ENCODE assay signal across 17 cellular contexts in genomic region chr1:56356376-56356775, GRCh38.
DNase-seq lines count a peak whose midpoint lies in the region; ATAC-seq and TF ChIP-seq lines count a peak whose summit lies in the region.
"Had no signal": no experiment of that assay in that cellular context is flagged by ENCODE, and none has a peak within 500 bp of the region (broad histone marks: within the 10 kb centered on the region; RNA-seq: fewer than 3 reads in every experiment).

No MANE protein-coding gene starts in this region.

- H3K79me1 ChIP-seq in trophoblast cell (ENCODE audit: low read length) = peaks cover 6% of the 10 kb centered on the region

- H3K79me2 ChIP-seq in trophoblast cell (ENCODE audit: control insufficient read depth, insufficient read depth, low read length, poor library complexity) (no peaks in the 10 kb centered on the region), smooth muscle cell (ENCODE audit: low read depth) (no peaks in the 10 kb centered on the region)

- DNase-seq in cardiac muscle cell (ENCODE audit: low read depth in 1 of 2, low spot score in 1 of 2) = no peak
- DNase-seq in cardiac septum (ENCODE audit: low spot score) = no peak
- no peak for DNase-seq in right atrium auricular region (ENCODE audit: low spot score)
- DNase-seq in left ventricle myocardium superior = no peak
- DNase-seq in trophoblast cell = peak; percentile 65 to 83
- DNase-seq in smooth muscle cell (lab: John Stamatoyannopoulos, UW; ENCODE audit: unreplicated experiment) = no peak
- no peak for DNase-seq in SW 1271 (lab: John Stamatoyannopoulos, UW)
- DNase-seq in AML-193 (lab: John Stamatoyannopoulos, UW) = no peak
- DNase-seq: Calu3; CD4-positive, alpha-beta memory T cell; DMS79 treated with DMSO at 0.1 percent for 48 hours; GF-D8; GOT3; H9 had no signal

- no CpG with 5 or more reads among the region's 7 CpGs for WGBS in trophoblast cell (ENCODE audit: extremely low coverage, insufficient coverage, insufficient read length)
- whole genome bisulfite sequencing in smooth muscle cell (ENCODE audit: low lambda C conversion rate) = 78% methylated on average over 7 of the region's 7 CpGs

- H3K4me3 ChIP-seq in cardiac muscle cell (no peak overlapping the region), right atrium auricular region (no peak overlapping the region), trophoblast cell (ENCODE audit: low read depth, low read length) (no peak overlapping the region), smooth muscle cell (no peak overlapping the region)
- H3K4me3 ChIP-seq: A549, BLaER1 had no signal

- H3K27me3 ChIP-seq in cardiac muscle cell (no peaks in the 10 kb centered on the region), right atrium auricular region (no peaks in the 10 kb centered on the region), trophoblast cell (ENCODE audit: insufficient read depth, low read length) (no peaks in the 10 kb centered on the region), smooth muscle cell (ENCODE audit: low read depth) (no peaks in the 10 kb centered on the region)
- H3K27me3 ChIP-seq: BLaER1 had no signal

- H3K4me1 ChIP-seq in cardiac muscle cell (ENCODE audit: low read depth) (peaks cover 38% of the 10 kb centered on the region), right atrium auricular region (peaks cover 0 to 37% of the 10 kb centered on the region in 2 donors), trophoblast cell (ENCODE audit: control insufficient read depth in 1 of 2, insufficient read depth in 2 of 2, low read length in 2 of 2) (peaks cover 5 to 13% of the 10 kb centered on the region in 2 experiments), smooth muscle cell (ENCODE audit: low read depth) (no peaks in the 10 kb centered on the region)
- H3K4me1 ChIP-seq: A549, BLaER1 had no signal

- peaks cover 6% of the 10 kb centered on the region for H3F3A ChIP-seq in smooth muscle cell (ENCODE audit: low read depth)

- peak overlapping the region; percentile 42 for H2BK12ac ChIP-seq in trophoblast cell (ENCODE audit: low read length)

- intact Hi-C loops in cardiac septum (cut with DNase I) (no loop called here), left ventricle myocardium superior (cut with micrococcal nuclease) (no loop called here)

- no peak overlapping the region for H3K4ac ChIP-seq in trophoblast cell (ENCODE audit: low read depth, low read length)

- H4K91ac ChIP-seq in trophoblast cell (ENCODE audit: low read depth, low read length) = no peak overlapping the region

- no peak overlapping the region for H4K12ac ChIP-seq in trophoblast cell (ENCODE audit: low read depth, low read length)

- no peak overlapping the region for H3K14ac ChIP-seq in trophoblast cell (ENCODE audit: low read length)

- H3K18ac ChIP-seq in trophoblast cell (ENCODE audit: low read length) = no peak overlapping the region

- no peak for ATAC-seq in left ventricle myocardium superior
- ATAC-seq: A549 had no signal

- H3K27ac ChIP-seq in cardiac muscle cell (peak overlapping the region; percentile 90), right atrium auricular region (peak overlapping the region; percentile 19 to 83), trophoblast cell (ENCODE audit: low read depth, low read length) (peak overlapping the region; percentile 64), smooth muscle cell (ENCODE audit: low read depth) (no peak overlapping the region)
- H3K27ac ChIP-seq: 22Rv1, A549, BLaER1 had no signal

- no peak overlapping the region for H2AK5ac ChIP-seq in trophoblast cell (ENCODE audit: low read length)

- H3K4me2 ChIP-seq in trophoblast cell (ENCODE audit: low read length) = no peak overlapping the region
- H3K4me2 ChIP-seq in smooth muscle cell = peak overlapping the region; percentile 16
- H3K4me2 ChIP-seq: A549, BLaER1 had no signal

- H3K36me3 ChIP-seq in cardiac muscle cell (no peaks in the 10 kb centered on the region), right atrium auricular region (no peaks in the 10 kb centered on the region), trophoblast cell (ENCODE audit: control insufficient read depth in 1 of 2, insufficient read depth in 2 of 2, low read length in 2 of 2) (no peaks in the 10 kb centered on the region), smooth muscle cell (ENCODE audit: low read depth) (no peaks in the 10 kb centered on the region)
- H3K36me3 ChIP-seq: BLaER1 had no signal

- H2BK120ac ChIP-seq in trophoblast cell (ENCODE audit: insufficient read depth, low read length, poor library complexity) = no peak overlapping the region

- no peaks in the 10 kb centered on the region for H4K20me1 ChIP-seq in smooth muscle cell (ENCODE audit: low read depth)
- H4K20me1 ChIP-seq: BLaER1 had no signal

- H3K9me3 ChIP-seq in cardiac muscle cell (ENCODE audit: low read depth) = no peaks in the 10 kb centered on the region
- no peaks in the 10 kb centered on the region for H3K9me3 ChIP-seq in right atrium auricular region
- no peaks in the 10 kb centered on the region for H3K9me3 ChIP-seq in trophoblast cell (ENCODE audit: insufficient read depth, low read depth, low read length)
- no peaks in the 10 kb centered on the region for H3K9me3 ChIP-seq in smooth muscle cell (replicated peaks; ENCODE audit: low read depth)
- H3K9me3 ChIP-seq: A549, BLaER1 had no signal

- H2AFZ ChIP-seq in trophoblast cell (ENCODE audit: insufficient read depth, low read length, poor library complexity) (no peak overlapping the region), smooth muscle cell (ENCODE audit: low read depth) (no peak overlapping the region)

- H3K9ac ChIP-seq in trophoblast cell (ENCODE audit: low read length) = no peak overlapping the region
- H3K9ac ChIP-seq in smooth muscle cell (ENCODE audit: low read depth) = no peak overlapping the region
- H3K9ac ChIP-seq: BLaER1 had no signal

- no peak overlapping the region for H3K23ac ChIP-seq in trophoblast cell (ENCODE audit: low read length)

- H2BK5ac ChIP-seq in trophoblast cell (ENCODE audit: low read depth, low read length, poor library complexity) = no peak overlapping the region

- no peak overlapping the region for H4K8ac ChIP-seq in trophoblast cell (ENCODE audit: low read depth, low read length)

- no peak for TF ChIP-seq CTCF in cardiac muscle cell (IDR thresholded peaks at IDR 0.05; ENCODE audit: low read depth, low read length)
- TF ChIP-seq CTCF in right atrium auricular region (IDR thresholded peaks at IDR 0.05) = no peak
- TF ChIP-seq CTCF in smooth muscle cell (IDR thresholded peaks at IDR 0.05; ENCODE audit: borderline replicate concordance, insufficient read depth, poor library complexity, severe bottlenecking) = no peak

Comparison
In these comparisons a context has a peak if more than half of its experiments do, and no peak if none do; other contexts are left out.
1. DNase-seq: peak in trophoblast cell (2 of 2); none in cardiac muscle cell (0 of 2), cardiac septum (single experiment), right atrium auricular region (single experiment), left ventricle myocardium superior (single experiment), smooth muscle cell (single experiment), SW 1271 (0 of 2) and AML-193 (0 of 2).